24 cellular contexts compared by ENCODE assay signal in the genomic region with DNA sequence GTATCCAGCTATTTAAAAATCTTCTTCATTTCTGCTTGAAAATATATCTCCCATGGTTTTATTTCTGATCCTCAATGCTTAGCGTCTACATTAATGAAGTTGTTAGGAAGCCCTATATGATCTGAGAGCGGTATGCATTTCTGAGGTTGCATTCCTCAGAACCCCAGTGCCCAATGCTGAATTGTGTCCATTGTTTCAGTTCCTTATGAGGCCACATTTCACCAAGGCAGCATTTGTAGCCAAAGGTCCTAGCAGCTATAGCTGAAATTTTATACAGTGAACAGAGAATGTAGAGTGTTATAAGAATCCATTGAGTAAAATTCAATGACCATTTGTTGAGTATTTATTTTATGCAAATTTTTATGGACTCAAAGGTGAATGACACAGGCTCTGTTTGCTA.
"Had no signal": no experiment of that assay in that cellular context is flagged by ENCODE, and none has a peak within 500 bp of the region (broad histone marks: within the 10 kb centered on the region; RNA-seq: fewer than 3 reads in every experiment).

No MANE protein-coding gene starts in this region.

- H3K27me3 Mint-ChIP-seq: activated CD4-positive, alpha-beta T cell treated with anti-CD3 and anti-CD28 coated beads for 36 hours; activated naive CD8-positive, alpha-beta T cell treated with anti-CD3 and anti-CD28 coated beads, Interleukin-2, amount 10 ng/mL, durations not matched to agents 7 days and 5 days had no signal

- H3K4me1 ChIP-seq: SJSA1 had no signal

- H3K27ac ChIP-seq: adrenal gland, RWPE1, SJSA1, WERI-Rb-1 had no signal

- H3K36me3 ChIP-seq: adrenal gland, SJSA1, WERI-Rb-1 had no signal

- H3K9me3 ChIP-seq: adrenal gland, SJSA1 had no signal

- H3K4me1 Mint-ChIP-seq: activated CD4-positive, alpha-beta T cell treated with anti-CD3 and anti-CD28 coated beads for 36 hours; activated naive CD8-positive, alpha-beta T cell treated with anti-CD3 and anti-CD28 coated beads, Interleukin-2, amount 10 ng/mL, durations not matched to agents 7 days and 5 days had no signal

- ATAC-seq: activated CD4-positive, alpha-beta T cell treated with anti-CD3 and anti-CD28 coated beads for 36 hours; activated CD8-positive, alpha-beta T cell treated with anti-CD3 and anti-CD28 coated beads, Interleukin-2, amount 10 ng/mL, durations not matched to agents 7 days and 5 days had no signal

- H3K27me3 ChIP-seq: adrenal gland, SJSA1 had no signal

- H3K27ac Mint-ChIP-seq: activated CD4-positive, alpha-beta T cell treated with anti-CD3 and anti-CD28 coated beads for 36 hours; activated CD8-positive, alpha-beta T cell treated with anti-CD3 and anti-CD28 coated beads, Interleukin-2, amount 10 ng/mL, durations not matched to agents 7 days and 5 days; activated naive CD8-positive, alpha-beta T cell treated with anti-CD3 and anti-CD28 coated beads, Interleukin-2, amount 10 ng/mL, durations not matched to agents 7 days and 5 days had no signal

- H3K36me3 Mint-ChIP-seq: activated naive CD8-positive, alpha-beta T cell treated with anti-CD3 and anti-CD28 coated beads, Interleukin-2, amount 10 ng/mL, durations not matched to agents 7 days and 5 days had no signal

- H3K4me3 ChIP-seq: adrenal gland, SJSA1 had no signal

- DNase-seq: activated CD4-positive, alpha-beta T cell treated with anti-CD3 and anti-CD28 coated beads for 36 hours; activated CD8-positive, alpha-beta memory T cell treated with anti-CD3 and anti-CD28 coated beads, Interleukin-2, amount 50 U/mL, for 48 hours; activated CD8-positive, alpha-beta T cell treated with anti-CD3 and anti-CD28 coated beads, Interleukin-2, amount 10 ng/mL, durations not matched to agents 7 days and 5 days; activated naive CD4-positive, alpha-beta T cell treated with anti-CD3 and anti-CD28 coated beads, Interleukin-2, amount 50 U/mL, for 16 hours; activated naive CD8-positive, alpha-beta T cell treated with anti-CD3 and anti-CD28 coated beads, Interleukin-2, amount 10 ng/mL, durations not matched to agents 7 days and 5 days; activated T-cell treated with anti-CD3 and anti-CD28 coated beads, Interleukin-2, amount 50 U/mL, for 1 hour; adrenal gland; anterior cingulate cortex; central memory CD4-positive, alpha-beta T cell; IMR-90; Kasumi-1; KBM-7; NCI-H1048; NCI-H1930; NCI-H2171; NCI-H2227 treated with DMSO at 0.1 percent for 48 hours; NCI-H446 treated with DMSO at 0.1 percent for 48 hours; NCI-H524 treated with DMSO at 0.1 percent for 48 hours; NCI-H82; Right ventricle myocardium superior; T-helper 1 cell; WERI-Rb-1 had no signal

- H3K4me3 Mint-ChIP-seq: activated CD4-positive, alpha-beta T cell treated with anti-CD3 and anti-CD28 coated beads for 36 hours; activated CD8-positive, alpha-beta T cell treated with anti-CD3 and anti-CD28 coated beads, Interleukin-2, amount 10 ng/mL, durations not matched to agents 7 days and 5 days; activated naive CD8-positive, alpha-beta T cell treated with anti-CD3 and anti-CD28 coated beads, Interleukin-2, amount 10 ng/mL, durations not matched to agents 7 days and 5 days had no signal
